Comparison of ENCODE assay signal across 11 cellular contexts in the genomic region with DNA sequence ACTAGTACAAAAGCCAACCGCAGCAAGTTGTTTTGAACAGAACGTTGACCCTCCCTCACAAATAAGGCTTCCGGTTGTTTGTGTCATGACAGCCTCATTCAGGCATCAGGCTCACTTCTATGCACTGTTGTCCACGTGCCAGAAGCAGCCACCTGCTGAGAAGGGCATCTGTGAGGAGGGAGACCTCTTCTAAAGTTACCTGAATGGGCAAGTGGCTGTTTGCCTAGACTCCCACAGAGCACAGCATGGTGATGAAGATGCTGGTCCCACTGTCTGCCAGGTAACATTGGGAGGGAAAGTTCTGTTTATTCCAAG.
A peak's percentile ranks its signal among the peaks of the same experiment; 100 is the strongest.
DNase-seq lines count a peak whose midpoint lies in the region; ATAC-seq, FAIRE-seq and TF ChIP-seq lines count a peak whose summit lies in the region.
"Had no signal": no experiment of that assay in that cellular context is flagged by ENCODE, and none has a peak within 500 bp of the region (broad histone marks: within the 10 kb centered on the region; RNA-seq: fewer than 3 reads in every experiment).

No MANE protein-coding gene starts in this region.

- H3K9me3 ChIP-seq in CD8-positive, alpha-beta T cell (ENCODE audit: low read length) = no peaks in the 10 kb centered on the region
- no peaks in the 10 kb centered on the region for H3K9me3 ChIP-seq in astrocyte (ENCODE audit: insufficient read depth, low read depth, low read length)
- H3K9me3 ChIP-seq: gastroesophageal sphincter had no signal

- no peaks in the 10 kb centered on the region for H3K27me3 ChIP-seq in CD8-positive, alpha-beta T cell (ENCODE audit: insufficient read depth, low read length)
- no peaks in the 10 kb centered on the region for H3K27me3 ChIP-seq in astrocyte (ENCODE audit: insufficient read depth, low read length)

- H3K4me1 Mint-ChIP-seq in CD8-positive, alpha-beta T cell (ENCODE audit: low read depth) = peaks cover 36% of the 10 kb centered on the region
- H3K4me1 Mint-ChIP-seq in astrocyte (ENCODE audit: low read depth, unreplicated experiment) (peaks cover 52% of the 10 kb centered on the region), natural killer cell (peaks cover 44 to 52% of the 10 kb centered on the region in 2 donors)

- POLR2A ChIA-PET in CD8-positive, alpha-beta T cell (lab: Charles Lee) = no interaction called here

- no peak for TF ChIP-seq CTCF in CD8-positive, alpha-beta T cell (IDR thresholded peaks at IDR 0.05)
- TF ChIP-seq CTCF in astrocyte (IDR thresholded peaks at IDR 0.05; ENCODE audit: insufficient read depth, low read depth, low read length) (no peak), natural killer cell (IDR thresholded peaks at IDR 0.05) (no peak)

- no peaks in the 10 kb centered on the region for H3K9me3 Mint-ChIP-seq in CD8-positive, alpha-beta T cell
- H3K9me3 Mint-ChIP-seq in astrocyte (ENCODE audit: unreplicated experiment) (no peaks in the 10 kb centered on the region), natural killer cell (no peaks in the 10 kb centered on the region)
- H3K9me3 Mint-ChIP-seq: natural killer cell treated with Interleukin-12 subunit alpha and Interleukin-12 subunit beta and Interleukin-15 and Interleukin-18, amount 100 ng/mL, for 72 hours had no signal

- ATAC-seq in CD8-positive, alpha-beta T cell = no peak
- ATAC-seq in natural killer cell = peak in 2 of 3 donors; percentile 12 to 23
- ATAC-seq in HG02973 (IDR thresholded peaks at IDR 0.05; ENCODE audit: unreplicated experiment) = no peak

- H3K4me2 ChIP-seq in astrocyte (ENCODE audit: low read length) = peak overlapping the region; percentile 65

- H3K4me1 ChIP-seq in CD8-positive, alpha-beta T cell (ENCODE audit: insufficient read depth, low read length) = peaks cover 12% of the 10 kb centered on the region
- H3K4me1 ChIP-seq in astrocyte (ENCODE audit: insufficient read depth, low read length) = peaks cover 35% of the 10 kb centered on the region

- peaks cover 41% of the 10 kb centered on the region for H3K36me3 ChIP-seq in CD8-positive, alpha-beta T cell (ENCODE audit: insufficient read depth, low read length)
- peaks cover 50% of the 10 kb centered on the region for H3K36me3 ChIP-seq in astrocyte (ENCODE audit: insufficient read depth, low read length)
- H3K36me3 ChIP-seq: gastroesophageal sphincter had no signal

- H3K27me3 Mint-ChIP-seq in CD8-positive, alpha-beta T cell (ENCODE audit: low read depth) = no peaks in the 10 kb centered on the region
- H3K27me3 Mint-ChIP-seq in astrocyte (ENCODE audit: low read depth, unreplicated experiment) (no peaks in the 10 kb centered on the region), natural killer cell (ENCODE audit: low read depth in 2 of 2) (no peaks in the 10 kb centered on the region)
- H3K27me3 Mint-ChIP-seq: natural killer cell treated with Interleukin-12 subunit alpha and Interleukin-12 subunit beta and Interleukin-15 and Interleukin-18, amount 100 ng/mL, for 72 hours had no signal

- H3K9ac ChIP-seq in astrocyte (ENCODE audit: low read length) = no peak overlapping the region

- H4K20me1 ChIP-seq in astrocyte (ENCODE audit: insufficient read depth, low read length) = peaks cover 95% of the 10 kb centered on the region

- H3K4me3 Mint-ChIP-seq in CD8-positive, alpha-beta T cell = no peak overlapping the region
- no peak overlapping the region for H3K4me3 Mint-ChIP-seq in astrocyte (ENCODE audit: unreplicated experiment)
- no peak overlapping the region for H3K4me3 Mint-ChIP-seq in natural killer cell

- intact Hi-C loops in CD8-positive, alpha-beta T cell (cut with DNase I, micrococcal nuclease) = loop anchor here in 1 of 2 experiments (5.0 kb wide), 1 partner anchor 603 kb away; no protein-coding TSS in a partner anchor
- intact Hi-C loops in natural killer cell (cut with micrococcal nuclease) = no loop called here

- H2AFZ ChIP-seq in astrocyte (ENCODE audit: low read depth, low read length) = no peak overlapping the region

- H3K27ac Mint-ChIP-seq in CD8-positive, alpha-beta T cell = peak overlapping the region; percentile 46
- H3K27ac Mint-ChIP-seq in astrocyte (ENCODE audit: unreplicated experiment) (no peak overlapping the region), natural killer cell (peak overlapping the region in 1 of 2 donors; percentile 57)

- H3K4me3 ChIP-seq in CD8-positive, alpha-beta T cell (ENCODE audit: low read depth, low read length) = no peak overlapping the region
- H3K4me3 ChIP-seq in astrocyte (ENCODE audit: insufficient read depth, low read depth, low read length) = no peak overlapping the region
- H3K4me3 ChIP-seq: gastroesophageal sphincter had no signal

- peaks cover 58% of the 10 kb centered on the region for H3K79me2 ChIP-seq in astrocyte (ENCODE audit: insufficient read depth, low read length)

- DNase-seq in CD8-positive, alpha-beta T cell = no peak
- peak; percentile 6 for DNase-seq in NCI-H1417 treated with DMSO at 0.1 percent for 48 hours (lab: John Stamatoyannopoulos, UW)
- no peak for DNase-seq in astrocyte (ENCODE audit: low read depth)
- no peak for DNase-seq in natural killer cell
- no peak for DNase-seq in activated effector memory CD4-positive, alpha-beta T cell treated with anti-CD3 and anti-CD28 coated beads, Interleukin-2, amount 50 U/mL, for 16 hours
- DNase-seq in DMS53 treated with DMSO at 0.1 percent for 48 hours (lab: John Stamatoyannopoulos, UW; ENCODE audit: unreplicated experiment) = no peak
- DNase-seq in GOT3 (lab: John Stamatoyannopoulos, UW) = no peak
- DNase-seq: amygdala had no signal

- H3K36me3 Mint-ChIP-seq in CD8-positive, alpha-beta T cell = peaks cover 61% of the 10 kb centered on the region
- H3K36me3 Mint-ChIP-seq in astrocyte (ENCODE audit: low read depth, unreplicated experiment) = peaks cover 25% of the 10 kb centered on the region
- H3K36me3 Mint-ChIP-seq in natural killer cell = no peaks in the 10 kb centered on the region

- no peak overlapping the region for H3K27ac ChIP-seq in CD8-positive, alpha-beta T cell (ENCODE audit: low read depth, low read length)
- no peak overlapping the region for H3K27ac ChIP-seq in astrocyte (ENCODE audit: low read depth, low read length)

- CTCF ChIA-PET in CD8-positive, alpha-beta T cell (lab: Charles Lee) = interaction anchor here (1.1 kb wide), 1 partner anchor 123 kb away, joined by 3 read pairs; no protein-coding TSS in a partner anchor

- FAIRE-seq in astrocyte (lab: Jason Lieb, UNC) = no peak

Comparison
In these comparisons a context has a peak if more than half of its experiments do, and no peak if none do; other contexts are left out.
1. ATAC-seq: peak in natural killer cell (2 of 3); none in CD8-positive, alpha-beta T cell (single experiment) and HG02973 (single experiment).